17 cellular contexts compared by ENCODE assay signal in the genomic region with DNA sequence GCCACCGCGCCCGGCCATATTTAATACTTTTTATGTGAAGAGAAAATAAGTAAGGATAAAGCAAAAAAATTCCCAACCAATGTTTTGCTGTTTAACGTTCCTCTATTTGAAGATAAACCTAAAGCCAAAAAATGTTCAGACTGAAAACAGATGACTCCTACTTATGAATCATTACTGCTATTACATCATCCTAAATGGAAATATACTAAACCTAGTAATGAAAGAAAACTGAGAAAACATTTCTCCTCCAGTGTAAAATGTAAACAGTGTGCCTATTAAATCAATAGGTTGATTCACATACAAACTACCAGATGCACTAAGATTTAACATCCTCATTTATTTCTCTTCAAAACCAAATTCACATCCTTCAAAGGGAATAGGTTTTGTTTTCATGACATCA. TPM values are rescaled to one million over a fixed set of nuclear protein-coding genes. Genes with fewer than 3 reads are reported as not detected.
DNase-seq lines count a peak whose midpoint lies in the region; ATAC-seq, FAIRE-seq and TF ChIP-seq lines count a peak whose summit lies in the region.
"Had no signal": no experiment of that assay in that cellular context is flagged by ENCODE, and none has a peak within 500 bp of the region (broad histone marks: within the 10 kb centered on the region; RNA-seq: fewer than 3 reads in every experiment).

No MANE protein-coding gene starts in this region.

- H3K27me3 ChIP-seq in ascending aorta: no peaks in the 10 kb centered on the region
- H3K27me3 ChIP-seq in keratinocyte (ENCODE audit: control insufficient read depth, extremely low read depth, insufficient read depth, low read length): no peaks in the 10 kb centered on the region
- H3K27me3 ChIP-seq: dorsolateral prefrontal cortex had no signal

- H3K4me1 Mint-ChIP-seq in natural killer cell: peaks cover 0 to 13% of the 10 kb centered on the region in 2 donors

- no peak overlapping the region for H3K4me2 ChIP-seq in keratinocyte (ENCODE audit: control insufficient read depth, extremely low read depth, insufficient read depth, low read depth, low read length)
- H3K4me2 ChIP-seq: KMS-11 had no signal

- no peak overlapping the region for H3K4me3 ChIP-seq in AG10803 (ENCODE audit: low read length)
- no peak overlapping the region for H3K4me3 ChIP-seq in HFF-Myc (replicated peaks; ENCODE audit: low read depth, low read length)
- no peak overlapping the region for H3K4me3 ChIP-seq in ascending aorta
- no peak overlapping the region for H3K4me3 ChIP-seq in keratinocyte (ENCODE audit: control insufficient read depth in 2 of 3, extremely low read depth in 1 of 3, insufficient read depth in 2 of 3, low read depth in 1 of 3, low read length in 3 of 3)
- H3K4me3 ChIP-seq: dorsolateral prefrontal cortex, lower lobe of right lung had no signal

- H3K36me3 ChIP-seq in ascending aorta (peaks cover 2 to 26% of the 10 kb centered on the region in 2 donors), keratinocyte (ENCODE audit: control insufficient read depth in 2 of 2, extremely low read depth in 1 of 2, insufficient read depth in 2 of 2, low read length in 2 of 2) (peaks cover 0 to 4% of the 10 kb centered on the region in 2 experiments)

- H3K27ac Mint-ChIP-seq in natural killer cell: no peak overlapping the region

- H3K4me1 ChIP-seq in ascending aorta (no peaks in the 10 kb centered on the region), keratinocyte (ENCODE audit: control insufficient read depth, extremely low read depth, insufficient read depth, low read length) (peaks cover 4% of the 10 kb centered on the region)
- H3K4me1 ChIP-seq: lower lobe of right lung had no signal

- no peak overlapping the region for H3K9ac ChIP-seq in keratinocyte (ENCODE audit: control insufficient read depth, extremely low read depth, insufficient read depth, low read length)
- H3K9ac ChIP-seq: KMS-11 had no signal

- ATAC-seq in natural killer cell: no peak
- no peak for ATAC-seq in GM19455 (IDR thresholded peaks at IDR 0.05; ENCODE audit: unreplicated experiment)
- ATAC-seq: lower lobe of right lung, Panc1 had no signal

- H3K36me3 Mint-ChIP-seq in natural killer cell: peaks cover 20% of the 10 kb centered on the region

- no peaks in the 10 kb centered on the region for H4K20me1 ChIP-seq in keratinocyte (ENCODE audit: control insufficient read depth, extremely low read depth, insufficient read depth, low read length)

- TF ChIP-seq CTCF in AG10803 (conservative IDR thresholded peaks at IDR 0.05; ENCODE audit: low read length) (no peak), HFF-Myc (IDR thresholded peaks at IDR 0.05; ENCODE audit: low read depth, low read length, missing control alignments) (no peak), ascending aorta (IDR thresholded peaks at IDR 0.05) (no peak), keratinocyte (optimal IDR thresholded peaks at IDR 0.05 in 1 of 3, IDR thresholded peaks at IDR 0.05 in 1 of 3, conservative IDR thresholded peaks at IDR 0.05 in 1 of 3; ENCODE audit: extremely low read depth in 1 of 3, insufficient read depth in 2 of 3, low read length in 3 of 3) (no peak), natural killer cell (IDR thresholded peaks at IDR 0.05) (no peak)

- H3K27ac ChIP-seq in ascending aorta: peak overlapping the region; percentile 10 to 15
- H3K27ac ChIP-seq in keratinocyte (ENCODE audit: control insufficient read depth, insufficient read depth, low read length): peak overlapping the region; percentile 63
- H3K27ac ChIP-seq: KMS-11, lower lobe of right lung had no signal

- dilution Hi-C loops in keratinocyte (cut with MboI; ENCODE audit: extremely low pct_ligation_motif_present, low sequenced_read_pairs): no loop called here

- H3K9me3 ChIP-seq in ascending aorta (no peaks in the 10 kb centered on the region), keratinocyte (ENCODE audit: control insufficient read depth, low read depth, low read length) (no peaks in the 10 kb centered on the region)
- H3K9me3 ChIP-seq: lower lobe of right lung had no signal

- no peaks in the 10 kb centered on the region for H3K27me3 Mint-ChIP-seq in natural killer cell (ENCODE audit: low read depth in 2 of 2)

- H3K4me3 Mint-ChIP-seq in natural killer cell: no peak overlapping the region

- H2AFZ ChIP-seq in keratinocyte (ENCODE audit: control insufficient read depth, low read length): no peak overlapping the region

- DNase-seq in AG10803 (ENCODE audit: low read depth) (peak; percentile 48), HFF-Myc (ENCODE audit: extremely low read depth, low read depth) (peak; percentile 6), ascending aorta (ENCODE audit: low spot score in 2 of 2) (no peak), keratinocyte (ENCODE audit: low read depth, low spot score) (no peak), natural killer cell (no peak), NCI-H510A (lab: John Stamatoyannopoulos, UW) (no peak), activated gamma-delta T cell (lab: John Stamatoyannopoulos, UW) (no peak)
- DNase-seq: Calu3, dorsolateral prefrontal cortex, head of caudate nucleus, lower lobe of right lung, NCI-H2171 treated with DMSO at 0.1 percent for 48 hours had no signal

- H3K79me2 ChIP-seq in keratinocyte (ENCODE audit: control insufficient read depth, insufficient read depth, low read length): no peaks in the 10 kb centered on the region

- no peaks in the 10 kb centered on the region for H3K9me3 Mint-ChIP-seq in natural killer cell

- no peaks in the 10 kb centered on the region for H3K9me1 ChIP-seq in keratinocyte (ENCODE audit: control insufficient read depth, extremely low read depth, insufficient read depth, low read length)

- intact Hi-C loops in ascending aorta (cut with DNase I) (no loop called here), natural killer cell (cut with micrococcal nuclease) (no loop called here)

- FAIRE-seq in keratinocyte (lab: Jason Lieb, UNC): no peak
- FAIRE-seq: GM12892, GM19239 had no signal

RNA-seq across cellular contexts. Expression of a gene that starts 43.5 kb away (rescaled TPM):
- total RNA-seq in ascending aorta (18.5 TPM), natural killer cell (10 to 100 TPM; 14.9 to 20.3 (median 16.1) TPM)
- 3.7 to 8.8 TPM (median 4.8 TPM) in 3 replicates for polyA plus RNA-seq in keratinocyte
- 44.7 TPM for polyA plus RNA-seq in keratinocyte (2011; ENCODE audit: low read depth)
- polyA plus RNA-seq in keratinocyte (2011; cell fraction: cytosol; rRNA removed): 3.6 and 5.8 TPM in 2 replicates
- polyA plus RNA-seq in keratinocyte (2011; cell fraction: nucleus; rRNA removed): 7.8 and 11.0 TPM in 2 replicates
- polyA plus RNA-seq in keratinocyte (2012; ENCODE audit: low replicate concordance): 13.2 and 18.4 TPM in 2 replicates
- 0.95 to 10.1 TPM (median 3.0 TPM) in 3 replicates for polyA minus RNA-seq in keratinocyte
- polyA minus RNA-seq in keratinocyte (2011; cell fraction: cytosol; rRNA and poly(A)+ RNA removed): 2.5 TPM
- polyA minus RNA-seq in keratinocyte (2011; cell fraction: nucleus; rRNA and poly(A)+ RNA removed): 4.1 and 6.8 TPM in 2 replicates

Comparison
In these comparisons a context has a peak if more than half of its experiments do, and no peak if none do; other contexts are left out.
1. DNase-seq: peak in AG10803 (single experiment) and HFF-Myc (single experiment); none in ascending aorta (0 of 2), keratinocyte (single experiment), natural killer cell (single experiment), NCI-H510A (single experiment) and activated gamma-delta T cell (single experiment).